Comparison of ENCODE assay signal across 1 cellular context in genomic region chr16:16780588-16780987, GRCh38.
TF ChIP-seq lines count a peak whose summit lies in the region.

No MANE protein-coding gene starts in this region.

TF ChIP-seq in SK-N-SH treated with all-trans-retinoic acid at 6 μM for 48 hours, 23 proteins besides CTCF, POLR2A, EP300 and RAD21 (continued from another document):
- TF ChIP-seq POU6F1 (CRISPR knock-in tag; IDR thresholded peaks at IDR 0.05; ENCODE audit: borderline replicate concordance, low read depth) (no peak), TSHZ2 (CRISPR knock-in tag; IDR thresholded peaks at IDR 0.05) (no peak), ARNTL (CRISPR knock-in tag; IDR thresholded peaks at IDR 0.05; ENCODE audit: borderline replicate concordance, low read depth) (no peak), SNAI2 (CRISPR knock-in tag; IDR thresholded peaks at IDR 0.05) (no peak), PPARA (CRISPR knock-in tag; IDR thresholded peaks at IDR 0.05; ENCODE audit: borderline replicate concordance) (no peak), OSR1 (CRISPR knock-in tag; IDR thresholded peaks at IDR 0.05) (no peak), CREB5 (CRISPR knock-in tag; IDR thresholded peaks at IDR 0.05; ENCODE audit: low read depth) (no peak), TCF4 (CRISPR knock-in tag; IDR thresholded peaks at IDR 0.05; ENCODE audit: borderline replicate concordance) (no peak), ZNF565 (CRISPR knock-in tag; conservative IDR thresholded peaks at IDR 0.05; ENCODE audit: low read depth) (no peak), RARB (CRISPR knock-in tag; IDR thresholded peaks at IDR 0.05) (no peak), ZC3H10 (CRISPR knock-in tag; IDR thresholded peaks at IDR 0.05) (no peak)
